Comparison of ENCODE assay signal across 9 cellular contexts in genomic region chr21:46298083-46298412, GRCh38. TPM values are rescaled to one million over a fixed set of nuclear protein-coding genes. Genes with fewer than 3 reads are reported as not detected.
DNase-seq lines count a peak whose midpoint lies in the region; ATAC-seq, FAIRE-seq and TF ChIP-seq lines count a peak whose summit lies in the region.
"Had no signal": no experiment of that assay in that cellular context is flagged by ENCODE, and none has a peak within 500 bp of the region (broad histone marks: within the 10 kb centered on the region; RNA-seq: fewer than 3 reads in every experiment).

No MANE protein-coding gene starts in this region.

- ATAC-seq in stimulated activated naive B cell treated with anti-CD40 and anti-IgM and Interleukin-4, amounts not matched to agents 10 μg/mL and 1 μg/mL and 100 μg/mL, for 72 hours (replicated peaks) = peak in 1 of 2 donors; percentile 33
- ATAC-seq in GM19395 (IDR thresholded peaks at IDR 0.05; ENCODE audit: unreplicated experiment) = no peak

- peaks cover 0 to 7% (median 3%) of the 10 kb centered on the region in 3 donors for H3K27me3 Mint-ChIP-seq in immature natural killer cell (ENCODE audit: low read depth in 3 of 3)
- H3K27me3 Mint-ChIP-seq in stimulated activated naive B cell treated with anti-CD40 and anti-IgM and Interleukin-4, amounts not matched to agents 10 μg/mL and 1 μg/mL and 100 μg/mL, for 72 hours = no peaks in the 10 kb centered on the region

- peaks cover 8 to 15% of the 10 kb centered on the region in 2 donors for H3K4me1 Mint-ChIP-seq in immature natural killer cell
- H3K4me1 Mint-ChIP-seq in stimulated activated naive B cell treated with anti-CD40 and anti-IgM and Interleukin-4, amounts not matched to agents 10 μg/mL and 1 μg/mL and 100 μg/mL, for 72 hours = peaks cover 19 to 26% of the 10 kb centered on the region in 2 donors

- DNase-seq in NCI-H748 treated with DMSO at 0.1 percent for 48 hours (lab: John Stamatoyannopoulos, UW) = peak; percentile 40
- no peak for DNase-seq in NCI-H748 (lab: John Stamatoyannopoulos, UW; ENCODE audit: unreplicated experiment)
- no peak for DNase-seq in ascending aorta (ENCODE audit: low spot score in 2 of 2)
- peak in 1 of 3 donors; percentile 3 for DNase-seq in immature natural killer cell
- DNase-seq in stimulated activated naive B cell treated with anti-CD40 and anti-IgM and Interleukin-4, amounts not matched to agents 10 μg/mL and 1 μg/mL and 100 μg/mL, for 72 hours = no peak
- no peak for DNase-seq in D721Med (ENCODE audit: insufficient read length, low spot score)
- no peak for DNase-seq in GM12891 (ENCODE audit: insufficient read length, low spot score)

- no peak for TF ChIP-seq POLR2A in GM12891 (IDR thresholded peaks at IDR 0.05; ENCODE audit: low read depth, low read length)

- intact Hi-C loops in ascending aorta (cut with DNase I) = no loop called here

- H3K27me3 ChIP-seq in ascending aorta = no peaks in the 10 kb centered on the region

- peaks cover 0 to 8% of the 10 kb centered on the region in 2 donors for H3K36me3 ChIP-seq in ascending aorta

- H3K4me3 ChIP-seq in ascending aorta = peak overlapping the region; percentile 41 to 61

- FAIRE-seq in D721Med (lab: Jason Lieb, UNC) = no peak
- no peak for FAIRE-seq in GM12891 (lab: Jason Lieb, UNC)

- peaks cover 0 to 4% of the 10 kb centered on the region in 2 donors for H3K4me1 ChIP-seq in ascending aorta

- TF ChIP-seq CTCF in ascending aorta (IDR thresholded peaks at IDR 0.05) (no peak), D721Med (IDR thresholded peaks at IDR 0.05; ENCODE audit: insufficient read depth, missing control alignments) (no peak)

- H3K9me3 Mint-ChIP-seq in immature natural killer cell = no peaks in the 10 kb centered on the region
- H3K9me3 Mint-ChIP-seq in stimulated activated naive B cell treated with anti-CD40 and anti-IgM and Interleukin-4, amounts not matched to agents 10 μg/mL and 1 μg/mL and 100 μg/mL, for 72 hours = no peaks in the 10 kb centered on the region

- H3K27ac Mint-ChIP-seq in immature natural killer cell = peak overlapping the region in 2 of 6 donors; percentile 79 to 88
- H3K27ac Mint-ChIP-seq in stimulated activated naive B cell treated with anti-CD40 and anti-IgM and Interleukin-4, amounts not matched to agents 10 μg/mL and 1 μg/mL and 100 μg/mL, for 72 hours = peak overlapping the region; percentile 79

- peak overlapping the region; percentile 52 to 83 (median 80) for H3K4me3 Mint-ChIP-seq in immature natural killer cell
- H3K4me3 Mint-ChIP-seq in stimulated activated naive B cell treated with anti-CD40 and anti-IgM and Interleukin-4, amounts not matched to agents 10 μg/mL and 1 μg/mL and 100 μg/mL, for 72 hours = peak overlapping the region; percentile 78 to 82

- H3K36me3 Mint-ChIP-seq in immature natural killer cell = peaks cover 0 to 4% (median under 1%) of the 10 kb centered on the region in 3 donors
- H3K36me3 Mint-ChIP-seq in stimulated activated naive B cell treated with anti-CD40 and anti-IgM and Interleukin-4, amounts not matched to agents 10 μg/mL and 1 μg/mL and 100 μg/mL, for 72 hours = peaks cover 9 to 10% of the 10 kb centered on the region in 2 donors

- no peak overlapping the region for H3K27ac ChIP-seq in ascending aorta
- H3K27ac ChIP-seq: HL-60 had no signal

- no peaks in the 10 kb centered on the region for H3K9me3 ChIP-seq in ascending aorta

TF ChIP-seq in GM12891, 5 proteins besides CTCF, POLR2A, EP300 and RAD21:
- TF ChIP-seq TAF1 (IDR thresholded peaks at IDR 0.05; ENCODE audit: low read depth, low read length) (no peak), SPI1 (IDR thresholded peaks at IDR 0.05; ENCODE audit: low read depth, low read length) (no peak), POLR2AphosphoS5 (IDR thresholded peaks at IDR 0.05; ENCODE audit: low read depth, low read length) (no peak), POU2F2 (IDR thresholded peaks at IDR 0.05; ENCODE audit: low read depth, low read length) (no peak), PAX5 (IDR thresholded peaks at IDR 0.05; ENCODE audit: insufficient read depth, low read length, severe bottlenecking) (no peak)
TF ChIP-seq in GM12891: peak in this region for 0.

RNA-seq across cellular contexts. Expression of gene YBEY, which starts 11.9 kb away (rescaled TPM):
- total RNA-seq in ascending aorta = 0.53 TPM
- polyA plus RNA-seq in immature natural killer cell = 10 to 100 TPM; 14.2 to 23.5 (median 22.1) TPM
- polyA plus RNA-seq in GM12891 (2012; ENCODE audit: low read depth, missing spikeins) = 20.5 TPM

RNA-seq across cellular contexts. Expression of gene MCM3AP, which starts 12.6 kb away (rescaled TPM):
- total RNA-seq in ascending aorta = 121 TPM
- 10 to 100 TPM; 25.9 to 55.3 (median 28.5) TPM for polyA plus RNA-seq in immature natural killer cell
- polyA plus RNA-seq in GM12891 (2012; ENCODE audit: low read depth, missing spikeins) = 38.5 TPM

RNA-seq across cellular contexts. Expression of gene C21orf58, which starts 25.6 kb away (rescaled TPM):
- total RNA-seq in ascending aorta = 3.2 TPM
- polyA plus RNA-seq in immature natural killer cell = 1 to 10 TPM in 1 of 3 donors, under 1 TPM in 2; 0.53 to 1.2 (median 0.91) TPM
- 7.6 TPM for polyA plus RNA-seq in GM12891 (2012; ENCODE audit: low read depth, missing spikeins)

RNA-seq across cellular contexts. Expression of gene PCNT, which starts 25.9 kb away (rescaled TPM):
- 39.9 TPM for total RNA-seq in ascending aorta
- 10 to 100 TPM in 1 of 3 donors, 1 to 10 TPM in 2; 2.9 to 47.0 (median 6.5) TPM for polyA plus RNA-seq in immature natural killer cell
- 26.9 TPM for polyA plus RNA-seq in GM12891 (2012; ENCODE audit: low read depth, missing spikeins)
